In the genomic region with DNA sequence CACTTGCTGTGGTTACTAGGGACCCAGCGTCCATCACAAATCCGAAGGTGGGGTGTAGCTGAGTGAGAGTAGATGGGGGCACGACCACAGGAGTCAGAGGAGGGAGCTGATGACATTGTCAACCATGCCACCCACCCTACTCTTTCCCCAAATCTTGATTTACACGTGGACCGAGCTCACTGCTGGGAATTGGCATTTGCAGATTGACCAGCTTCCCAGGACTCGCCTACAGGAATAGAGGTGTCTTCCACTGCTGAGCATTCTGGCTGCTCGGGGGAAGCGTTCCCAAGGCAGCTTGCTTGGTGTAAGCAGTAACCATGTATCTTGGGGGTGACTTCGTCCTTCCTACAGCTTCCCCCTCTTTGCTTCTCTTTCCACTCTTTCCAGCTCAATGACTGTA, we compare ENCODE assay signal across 20 cellular contexts. TPM values are rescaled to one million over a fixed set of nuclear protein-coding genes. Genes with fewer than 3 reads are reported as not detected.
DNase-seq lines count a peak whose midpoint lies in the region; FAIRE-seq and TF ChIP-seq lines count a peak whose summit lies in the region.
"Had no signal": no experiment of that assay in that cellular context is flagged by ENCODE, and none has a peak within 500 bp of the region (broad histone marks: within the 10 kb centered on the region; RNA-seq: fewer than 3 reads in every experiment).

No MANE protein-coding gene starts in this region.

- no peaks in the 10 kb centered on the region for H3K36me3 ChIP-seq in H7 (replicated peaks; ENCODE audit: control insufficient read depth, insufficient read depth, low read length)
- H3K36me3 ChIP-seq in WERI-Rb-1, result no peaks in the 10 kb centered on the region
- H3K36me3 ChIP-seq: heart right ventricle, transverse colon had no signal

- peak overlapping the region; percentile 37; the same call in 1 of the 2 replicates for H3K4me3 ChIP-seq in H7 (ENCODE audit: insufficient read depth, low read depth, low read length)
- peak overlapping the region; percentile 22 for H3K4me3 ChIP-seq in iPS-11a (ENCODE audit: low read depth, low read length)
- no peak overlapping the region for H3K4me3 ChIP-seq in WERI-Rb-1 (ENCODE audit: low read depth, low read length)
- H3K4me3 ChIP-seq: body of pancreas, heart right ventricle had no signal

- TF ChIP-seq POLR2A in GM12892 (IDR thresholded peaks at IDR 0.05; ENCODE audit: low read depth, low read length), result no peak

- no peaks in the 10 kb centered on the region for H3K9me3 Mint-ChIP-seq in activated naive CD8-positive, alpha-beta T cell treated with anti-CD3 and anti-CD28 coated beads for 36 hours
- H3K9me3 Mint-ChIP-seq: activated naive CD8-positive, alpha-beta T cell treated with anti-CD3 and anti-CD28 coated beads, Interleukin-2, amount 10 ng/mL, durations not matched to agents 7 days and 5 days had no signal

- TF ChIP-seq CTCF in WERI-Rb-1 (IDR thresholded peaks at IDR 0.05; ENCODE audit: low read depth, low read length), result no peak

- H3K4me1 Mint-ChIP-seq in activated naive CD8-positive, alpha-beta T cell treated with anti-CD3 and anti-CD28 coated beads for 36 hours, result peaks cover 2% of the 10 kb centered on the region
- H3K4me1 Mint-ChIP-seq: activated naive CD8-positive, alpha-beta T cell treated with anti-CD3 and anti-CD28 coated beads, Interleukin-2, amount 10 ng/mL, durations not matched to agents 7 days and 5 days; memory B cell had no signal

- no peak overlapping the region for H3K4me3 Mint-ChIP-seq in activated naive CD8-positive, alpha-beta T cell treated with anti-CD3 and anti-CD28 coated beads for 36 hours
- H3K4me3 Mint-ChIP-seq: activated naive CD8-positive, alpha-beta T cell treated with anti-CD3 and anti-CD28 coated beads, Interleukin-2, amount 10 ng/mL, durations not matched to agents 7 days and 5 days; CD4-positive, alpha-beta T cell; memory B cell; naive B cell had no signal

- DNase-seq in H7 (no peak), SK-N-DZ (ENCODE audit: low spot score) (peak; percentile 26), posterior cingulate gyrus (peak in 8 of 10 donors; percentile 28 to 92 (median 56)), WERI-Rb-1 (no peak), SW 1271 (lab: John Stamatoyannopoulos, UW) (no peak), GM12892 (ENCODE audit: insufficient read length) (no peak)
- no peak for DNase-seq in activated naive CD8-positive, alpha-beta T cell treated with anti-CD3 and anti-CD28 coated beads for 36 hours
- DNase-seq: activated naive CD8-positive, alpha-beta T cell treated with anti-CD3 and anti-CD28 coated beads, Interleukin-2, amount 10 ng/mL, durations not matched to agents 7 days and 5 days; CD4-positive, alpha-beta T cell; cortex of kidney; HCEC 1CT; heart right ventricle; naive B cell; NCI-H2107; stimulated activated naive CD4-positive, alpha-beta T cell; transverse colon had no signal

- H3K27ac Mint-ChIP-seq in activated naive CD8-positive, alpha-beta T cell treated with anti-CD3 and anti-CD28 coated beads for 36 hours, result no peak overlapping the region
- H3K27ac Mint-ChIP-seq: activated naive CD8-positive, alpha-beta T cell treated with anti-CD3 and anti-CD28 coated beads, Interleukin-2, amount 10 ng/mL, durations not matched to agents 7 days and 5 days; CD4-positive, alpha-beta T cell; memory B cell; naive B cell had no signal

- H3K36me3 Mint-ChIP-seq in activated naive CD8-positive, alpha-beta T cell treated with anti-CD3 and anti-CD28 coated beads for 36 hours, result no peaks in the 10 kb centered on the region
- H3K36me3 Mint-ChIP-seq: activated naive CD8-positive, alpha-beta T cell treated with anti-CD3 and anti-CD28 coated beads, Interleukin-2, amount 10 ng/mL, durations not matched to agents 7 days and 5 days; memory B cell; naive B cell had no signal

- intact Hi-C loops in posterior cingulate gyrus (cut with DNase I), result no loop called here

- peaks cover 30% of the 10 kb centered on the region for H3K27me3 Mint-ChIP-seq in activated naive CD8-positive, alpha-beta T cell treated with anti-CD3 and anti-CD28 coated beads for 36 hours

- no peaks in the 10 kb centered on the region for H3K9me3 ChIP-seq in WERI-Rb-1 (ENCODE audit: severe bottlenecking)
- H3K9me3 ChIP-seq: body of pancreas, heart right ventricle, transverse colon had no signal

- no peak for FAIRE-seq in GM12892 (lab: Jason Lieb, UNC)

- H3K27me3 ChIP-seq in H7 (ENCODE audit: control insufficient read depth, insufficient read depth, low read length) (peaks cover 10% of the 10 kb centered on the region), WERI-Rb-1 (ENCODE audit: insufficient read depth, low read depth, severe bottlenecking) (no peaks in the 10 kb centered on the region)

- no peak overlapping the region for H3K27ac ChIP-seq in WERI-Rb-1
- H3K27ac ChIP-seq: body of pancreas, heart right ventricle, transverse colon had no signal

RNA-seq across cellular contexts. Expression of gene PTPRR, which starts 0.4 kb away (rescaled TPM):
- total RNA-seq in H7 (2014; rRNA removed; shearing (Covaris generic)), result 0.59 and 0.85 TPM in 2 replicates
- polyA plus RNA-seq in SK-N-DZ (2014; cell fraction: cytosol; rRNA removed), result 2.2 and 2.6 TPM in 2 replicates
- polyA plus RNA-seq in SK-N-DZ (2014; cell fraction: nucleus; rRNA removed), result 1.2 and 5.6 TPM in 2 replicates
- total RNA-seq in activated naive CD8-positive, alpha-beta T cell treated with anti-CD3 and anti-CD28 coated beads for 36 hours, result not detected
- polyA plus RNA-seq in GM12892 (2012; ENCODE audit: missing spikeins), result 0.15 TPM
- total RNA-seq: activated naive CD8-positive, alpha-beta T cell treated with anti-CD3 and anti-CD28 coated beads, Interleukin-2, amount 10 ng/mL, durations not matched to agents 7 days and 5 days; CD4-positive, alpha-beta T cell; OCI-LY7 had no signal

Comparison
In these comparisons a context has a peak if more than half of its experiments do, and no peak if none do; other contexts are left out.
1. DNase-seq: peak in SK-N-DZ (single experiment) and posterior cingulate gyrus (8 of 10); none in H7 (single experiment), WERI-Rb-1 (single experiment), SW 1271 (0 of 2), activated naive CD8-positive, alpha-beta T cell treated with anti-CD3 and anti-CD28 coated beads for 36 hours (single experiment) and GM12892 (single experiment).